ENCODE assay signal across 1 cellular context in the genomic region with DNA sequence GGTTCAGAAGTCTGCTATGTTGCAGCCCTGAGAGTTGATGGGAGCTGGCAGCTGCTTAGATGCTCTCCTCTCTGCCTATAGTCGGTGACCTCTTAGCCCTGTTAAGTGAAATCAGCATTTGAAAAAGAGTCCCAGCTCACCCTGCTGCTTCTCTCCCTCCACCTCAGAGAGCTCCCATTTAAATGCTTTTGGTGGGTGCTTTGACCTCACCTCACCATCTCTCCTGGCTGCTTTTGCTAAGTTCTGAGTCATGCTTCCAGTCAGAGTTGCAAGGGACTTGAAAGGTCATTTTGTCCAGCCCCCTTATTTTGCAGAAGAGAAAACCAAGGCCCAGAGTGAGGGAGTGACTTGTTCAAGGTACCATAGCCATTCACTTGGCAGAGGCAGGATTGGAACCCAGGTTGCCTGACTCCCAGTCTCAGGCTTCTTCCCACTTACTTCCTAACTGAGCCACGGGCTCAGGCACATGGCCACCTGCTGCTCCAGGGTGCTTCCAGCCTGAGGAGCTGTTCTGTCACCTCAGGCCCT.
TF ChIP-seq lines count a peak whose summit lies in the region.

No MANE protein-coding gene starts in this region.

TF ChIP-seq in endothelial cell of umbilical vein, 7 proteins besides CTCF, POLR2A, EP300 and RAD21 (continued from another document):
- no peak for TF ChIP-seq MYC (IDR thresholded peaks at IDR 0.05; ENCODE audit: low read depth, low read length)
TF ChIP-seq in endothelial cell of umbilical vein: peak in this region for 1.
